Comparison of ENCODE assay signal across 1 cellular context in the genomic region with DNA sequence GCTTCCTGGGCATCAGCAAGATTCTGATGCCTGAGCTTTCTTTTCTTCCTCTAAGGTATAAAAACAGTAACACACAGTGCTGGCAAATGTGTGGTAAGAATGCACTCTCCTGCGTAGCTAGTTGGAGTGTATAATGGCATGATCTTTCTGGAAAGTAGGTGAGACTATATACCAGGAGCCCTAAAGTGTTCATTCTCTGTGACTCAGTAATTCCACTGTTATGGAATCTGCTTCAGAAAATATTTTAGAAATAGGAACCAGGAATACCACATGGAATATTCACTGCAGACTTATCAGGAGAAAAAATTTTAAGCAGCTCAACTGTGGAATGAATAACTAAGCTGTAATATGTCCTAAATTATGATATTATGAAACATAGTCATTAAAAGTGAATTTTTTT.
TF ChIP-seq lines count a peak whose summit lies in the region.

No MANE protein-coding gene starts in this region.

TF ChIP-seq in IMR-90, 13 proteins besides CTCF, POLR2A, EP300 and RAD21 (continued from another document):
- no peak for TF ChIP-seq ELK1 (IDR thresholded peaks at IDR 0.05; ENCODE audit: borderline replicate concordance, low read depth, low read length)
- TF ChIP-seq MXI1 (IDR thresholded peaks at IDR 0.05; ENCODE audit: borderline replicate concordance, low read depth, low read length): no peak
- no peak for TF ChIP-seq RCOR1 (IDR thresholded peaks at IDR 0.05; ENCODE audit: insufficient replicate concordance, low read length)
- TF ChIP-seq SMC3 (IDR thresholded peaks at IDR 0.05; ENCODE audit: low read depth, low read length): no peak
- no peak for TF ChIP-seq FOS (IDR thresholded peaks at IDR 0.05; ENCODE audit: low read depth, low read length)
